Comparison of ENCODE assay signal across 8 cellular contexts in the genomic region with DNA sequence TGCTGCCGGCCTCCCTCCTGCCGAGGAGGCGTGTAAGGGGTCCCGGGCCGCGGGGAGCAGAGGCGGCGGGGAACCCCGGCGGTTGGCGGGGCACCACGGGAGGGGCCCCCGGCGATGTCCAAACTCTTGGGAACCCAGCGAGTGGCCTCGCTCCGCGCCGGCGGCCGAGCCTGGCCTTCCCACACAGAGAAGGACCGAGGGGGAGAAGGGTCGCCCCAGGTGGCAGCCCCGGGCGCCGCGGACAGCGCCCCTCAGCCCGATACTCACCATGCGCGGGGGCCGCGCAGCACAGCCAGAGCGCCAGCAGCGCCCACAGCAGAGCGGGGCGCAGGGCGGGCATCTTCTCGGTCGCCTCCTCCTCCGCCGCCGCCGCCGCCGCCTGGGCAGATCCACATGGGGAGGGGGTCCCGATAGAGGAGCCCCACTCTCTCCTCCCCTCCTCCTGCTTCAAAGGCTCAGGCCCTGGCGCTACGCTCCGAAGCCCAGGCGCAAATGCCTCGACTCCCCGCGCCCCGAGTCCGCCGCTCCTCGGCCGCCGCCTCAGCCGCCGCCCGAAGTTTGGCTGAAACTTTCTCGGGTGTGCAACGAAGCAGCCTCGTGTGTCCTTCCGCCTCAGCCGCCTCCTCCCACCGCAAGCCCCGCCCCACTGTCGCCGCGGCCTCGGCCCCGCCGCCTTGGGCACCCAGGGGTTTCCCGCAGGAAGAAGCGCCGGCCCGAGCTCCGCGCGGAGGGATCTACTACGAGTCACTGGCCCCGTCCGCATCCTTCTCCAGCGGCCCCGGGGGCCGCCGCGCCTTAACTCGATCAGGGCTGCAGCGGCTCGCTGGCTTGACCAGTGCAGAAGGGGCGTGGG. TPM values are rescaled to one million over a fixed set of nuclear protein-coding genes. Genes with fewer than 3 reads are reported as not detected.
A peak's percentile ranks its signal among the peaks of the same experiment; 100 is the strongest.
DNase-seq lines count a peak whose midpoint lies in the region; ATAC-seq and TF ChIP-seq lines count a peak whose summit lies in the region.
"Not testable (repeated sequence)": the region's sequence is repeated elsewhere in the genome, so short reads cannot be mapped to it uniquely, and the experiment has no call there.

A gene (minus strand): TSS at position 596 of the 853 bp plus-strand sequence. CDS start 256 bp downstream, at position 340.

- H3K27me3 Mint-ChIP-seq in chondrocyte (ENCODE audit: low read depth); progenitor cell of endocrine pancreas; stimulated activated naive CD8-positive, alpha-beta T cell treated with anti-CD3 and anti-CD28 coated beads, Interleukin-15, Interleukin-2, amounts not matched to agents 100 ng/mL and 50 ng/mL, for 24 hours: not testable (repeated sequence)

- H3K36me3 Mint-ChIP-seq in chondrocyte (ENCODE audit: low read depth); progenitor cell of endocrine pancreas (ENCODE audit: insufficient read depth); stimulated activated naive CD8-positive, alpha-beta T cell treated with anti-CD3 and anti-CD28 coated beads, Interleukin-15, Interleukin-2, amounts not matched to agents 100 ng/mL and 50 ng/mL, for 24 hours (ENCODE audit: low read depth): not testable (repeated sequence)

- H3K9me3 ChIP-seq in HUES48 (ENCODE audit: control insufficient read depth, insufficient read depth, low read length); RWPE2 (ENCODE audit: severe bottlenecking); iPS-18a (ENCODE audit: control insufficient read depth, low read depth, low read length): not testable (repeated sequence)

- peak within 1 kb of the TSS; percentile 52 for H3K4me3 ChIP-seq in HUES48 (ENCODE audit: low read depth, low read length)
- H3K4me3 ChIP-seq in RWPE2 (ENCODE audit: severe bottlenecking), result peak within 1 kb of the TSS; percentile 51
- H3K4me3 ChIP-seq in iPS-18a (ENCODE audit: low read length), result peak within 1 kb of the TSS; percentile 39

- not testable (repeated sequence) for TF ChIP-seq CTCF in RWPE2 (IDR thresholded peaks at IDR 0.05; ENCODE audit: poor library complexity, severe bottlenecking); chondrocyte (IDR thresholded peaks at IDR 0.05)
- peak; percentile 12 for TF ChIP-seq CTCF in progenitor cell of endocrine pancreas (IDR thresholded peaks at IDR 0.05; ENCODE audit: unreplicated experiment)

- DNase-seq in EH (ENCODE audit: low read depth), result peak; percentile 39
- DNase-seq in RWPE2 (ENCODE audit: low spot score), result peak; percentile 52
- peak; percentile 25 to 45 (median 42) for DNase-seq in activated CD8-positive, alpha-beta memory T cell treated with anti-CD3 and anti-CD28 coated beads for 48 hours (ENCODE audit: low read depth in 2 of 3, low spot score in 2 of 3)
- peak; percentile 58 for DNase-seq in chondrocyte (ENCODE audit: low spot score)
- peak; percentile 35 for DNase-seq in progenitor cell of endocrine pancreas (ENCODE audit: low spot score, unreplicated experiment)

- ATAC-seq in RWPE2 (ENCODE audit: low read depth), result peak; percentile 84

- not testable (repeated sequence) for H3K4me1 Mint-ChIP-seq in chondrocyte (ENCODE audit: low read depth); progenitor cell of endocrine pancreas (ENCODE audit: low read depth)
- peaks cover 16% of the 10 kb centered on the region for H3K4me1 Mint-ChIP-seq in stimulated activated naive CD8-positive, alpha-beta T cell treated with anti-CD3 and anti-CD28 coated beads, Interleukin-15, Interleukin-2, amounts not matched to agents 100 ng/mL and 50 ng/mL, for 24 hours (ENCODE audit: low read depth)

- H3K4me1 ChIP-seq in HUES48 (ENCODE audit: control insufficient read depth, insufficient read depth, low read length); RWPE2 (ENCODE audit: insufficient read depth, poor library complexity, severe bottlenecking); iPS-18a (ENCODE audit: control insufficient read depth, low read depth, low read length): not testable (repeated sequence)

- peak within 1 kb of the TSS; percentile 54 for H3K27ac Mint-ChIP-seq in chondrocyte (ENCODE audit: unreplicated experiment)
- H3K27ac Mint-ChIP-seq in progenitor cell of endocrine pancreas; stimulated activated naive CD8-positive, alpha-beta T cell treated with anti-CD3 and anti-CD28 coated beads, Interleukin-15, Interleukin-2, amounts not matched to agents 100 ng/mL and 50 ng/mL, for 24 hours: not testable (repeated sequence)

- not testable (repeated sequence) for H3K27ac ChIP-seq in HUES48 (ENCODE audit: low read depth, low read length); iPS-18a (ENCODE audit: low read length)
- H3K27ac ChIP-seq in RWPE2 (ENCODE audit: poor library complexity, severe bottlenecking), result peak within 1 kb of the TSS; percentile 22

- H3K4me3 Mint-ChIP-seq in chondrocyte (ENCODE audit: unreplicated experiment) (peak within 1 kb of the TSS; percentile 66), progenitor cell of endocrine pancreas (ENCODE audit: low read depth) (peak within 1 kb of the TSS; percentile 68)
- peak within 1 kb of the TSS; percentile 58 for H3K4me3 Mint-ChIP-seq in stimulated activated naive CD8-positive, alpha-beta T cell treated with anti-CD3 and anti-CD28 coated beads, Interleukin-15, Interleukin-2, amounts not matched to agents 100 ng/mL and 50 ng/mL, for 24 hours

- not testable (repeated sequence) for H3K9ac ChIP-seq in HUES48 (ENCODE audit: low read depth, low read length); iPS-18a (ENCODE audit: low read length)

- H3K27me3 ChIP-seq in HUES48 (ENCODE audit: control insufficient read depth, insufficient read depth, low read length); RWPE2 (ENCODE audit: insufficient read depth, poor library complexity, severe bottlenecking); iPS-18a (ENCODE audit: control insufficient read depth, insufficient read depth, low read length): not testable (repeated sequence)

- H3K36me3 ChIP-seq in HUES48 (ENCODE audit: control insufficient read depth, insufficient read depth, low read length); RWPE2 (ENCODE audit: low read depth); iPS-18a (ENCODE audit: control insufficient read depth, low read depth, low read length): not testable (repeated sequence)

- not testable (repeated sequence) for H3K9me3 Mint-ChIP-seq in chondrocyte (ENCODE audit: low read depth); progenitor cell of endocrine pancreas (ENCODE audit: low read depth); stimulated activated naive CD8-positive, alpha-beta T cell treated with anti-CD3 and anti-CD28 coated beads, Interleukin-15, Interleukin-2, amounts not matched to agents 100 ng/mL and 50 ng/mL, for 24 hours

RNA-seq across cellular contexts. Expression of the gene that starts here (rescaled TPM):
- total RNA-seq in chondrocyte (193 to 229 TPM (median 195 TPM) in 3 replicates), progenitor cell of endocrine pancreas (107 and 112 TPM in 2 replicates)
